Comparison of ENCODE assay signal across 14 cellular contexts in genomic region chr3:73746610-73747009, GRCh38.
"Had no signal": no experiment of that assay in that cellular context is flagged by ENCODE, and none has a peak within 500 bp of the region (broad histone marks: within the 10 kb centered on the region; RNA-seq: fewer than 3 reads in every experiment).

No MANE protein-coding gene starts in this region.

- H3K4me1 Mint-ChIP-seq: activated CD8-positive, alpha-beta memory T cell treated with anti-CD3 and anti-CD28 coated beads, Interleukin-2, amount 10 ng/mL, durations not matched to agents 7 days and 5 days; activated naive CD8-positive, alpha-beta T cell treated with anti-CD3 and anti-CD28 coated beads for 36 hours; stimulated activated effector memory CD8-positive, alpha-beta T cell treated with anti-CD3 and anti-CD28 coated beads, Interleukin-12 subunit alpha, Interleukin-12 subunit beta, amount 100 ng/mL, for 72 hours had no signal

- H3K36me3 Mint-ChIP-seq: activated CD8-positive, alpha-beta memory T cell treated with anti-CD3 and anti-CD28 coated beads, Interleukin-2, amount 10 ng/mL, durations not matched to agents 7 days and 5 days; activated naive CD8-positive, alpha-beta T cell treated with anti-CD3 and anti-CD28 coated beads for 36 hours; stimulated activated effector memory CD8-positive, alpha-beta T cell treated with anti-CD3 and anti-CD28 coated beads, Interleukin-12 subunit alpha, Interleukin-12 subunit beta, amount 100 ng/mL, for 72 hours had no signal

- DNase-seq: activated CD4-positive, alpha-beta T cell treated with anti-CD3 and anti-CD28 coated beads, Interleukin-2, amount 50 U/mL, for 48 hours; activated CD8-positive, alpha-beta memory T cell treated with anti-CD3 and anti-CD28 coated beads, Interleukin-2, amount 10 ng/mL, durations not matched to agents 7 days and 5 days; activated gamma-delta T cell treated with Interleukin-2 at 50 U/mL for 16 hours; activated naive CD8-positive, alpha-beta T cell treated with anti-CD3 and anti-CD28 coated beads for 36 hours; activated T-cell treated with anti-CD3 and anti-CD28 coated beads, Interleukin-2, amount 50 U/mL, for 4 hours; anterior cingulate cortex; midbrain; posterior cingulate gyrus; small intestine; T-helper 2 cell had no signal

- H3K27me3 ChIP-seq: gastroesophageal sphincter, right atrium auricular region, tibial nerve had no signal

- H3K4me3 ChIP-seq: gastroesophageal sphincter, right atrium auricular region, tibial nerve had no signal

- H3K9me3 ChIP-seq: gastroesophageal sphincter, right atrium auricular region, tibial nerve had no signal

- H3K27ac Mint-ChIP-seq: activated CD8-positive, alpha-beta memory T cell treated with anti-CD3 and anti-CD28 coated beads, Interleukin-2, amount 10 ng/mL, durations not matched to agents 7 days and 5 days; activated naive CD8-positive, alpha-beta T cell treated with anti-CD3 and anti-CD28 coated beads for 36 hours; stimulated activated effector memory CD8-positive, alpha-beta T cell treated with anti-CD3 and anti-CD28 coated beads, Interleukin-12 subunit alpha, Interleukin-12 subunit beta, amount 100 ng/mL, for 72 hours had no signal

- H3K9me3 Mint-ChIP-seq: activated naive CD8-positive, alpha-beta T cell treated with anti-CD3 and anti-CD28 coated beads for 36 hours had no signal

- H3K4me3 Mint-ChIP-seq: activated CD8-positive, alpha-beta memory T cell treated with anti-CD3 and anti-CD28 coated beads, Interleukin-2, amount 10 ng/mL, durations not matched to agents 7 days and 5 days; activated naive CD8-positive, alpha-beta T cell treated with anti-CD3 and anti-CD28 coated beads for 36 hours; activated T-cell treated with anti-CD3 and anti-CD28 coated beads, Interleukin-2, amount 50 U/mL, for 4 hours; stimulated activated effector memory CD8-positive, alpha-beta T cell treated with anti-CD3 and anti-CD28 coated beads, Interleukin-12 subunit alpha, Interleukin-12 subunit beta, amount 100 ng/mL, for 72 hours had no signal

- H3K27ac ChIP-seq: gastroesophageal sphincter, right atrium auricular region, tibial nerve had no signal

- H3K4me1 ChIP-seq: right atrium auricular region had no signal

- H3K36me3 ChIP-seq: gastroesophageal sphincter, right atrium auricular region, tibial nerve had no signal

- H3K27me3 Mint-ChIP-seq: activated CD8-positive, alpha-beta memory T cell treated with anti-CD3 and anti-CD28 coated beads, Interleukin-2, amount 10 ng/mL, durations not matched to agents 7 days and 5 days; activated naive CD8-positive, alpha-beta T cell treated with anti-CD3 and anti-CD28 coated beads for 36 hours had no signal
